1 cellular context compared by ENCODE assay signal in genomic region chr14:39203659-39204606, GRCh38.
TF ChIP-seq lines count a peak whose summit lies in the region.

No MANE protein-coding gene starts in this region.

TF ChIP-seq in H1, 55 proteins besides CTCF, POLR2A, EP300 and RAD21:
- TF ChIP-seq BACH1 (IDR thresholded peaks at IDR 0.05; ENCODE audit: low read length) (peak; percentile 43; the same call in 1 of the 2 replicates), RXRA (IDR thresholded peaks at IDR 0.05; ENCODE audit: insufficient read depth, low read depth, low read length) (no peak), ASH2L (IDR thresholded peaks at IDR 0.05; ENCODE audit: low read length) (peak; percentile 34), YY1 (IDR thresholded peaks at IDR 0.05; ENCODE audit: low read depth, low read length) (0 out of 2 replicates have a peak, but pooled peaks have one; percentile 9)
TF ChIP-seq in H1: peak in this region for 3.
